In the genomic region with DNA sequence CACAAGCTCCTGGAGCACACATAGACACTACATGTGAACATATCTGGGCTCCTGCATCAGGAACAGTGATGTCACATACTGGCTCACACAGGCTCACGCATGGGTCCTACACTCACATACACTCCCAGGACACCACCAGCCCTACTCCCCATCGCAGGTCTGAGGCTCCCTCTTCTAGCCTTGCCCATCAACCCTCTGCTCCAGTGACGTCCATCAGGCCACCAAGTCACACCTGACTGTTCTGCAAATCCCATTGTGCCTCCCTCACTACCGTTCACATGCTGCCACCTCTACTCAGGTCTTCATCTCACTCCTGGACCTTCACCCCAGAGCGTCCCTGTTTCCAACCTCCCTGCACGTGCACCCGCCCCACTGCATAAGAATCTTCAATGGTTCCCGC, we compare ENCODE assay signal across 22 cellular contexts. TPM values are rescaled to one million over a fixed set of nuclear protein-coding genes. Genes with fewer than 3 reads are reported as not detected.
"Had no signal": no experiment of that assay in that cellular context is flagged by ENCODE, and none has a peak within 500 bp of the region (broad histone marks: within the 10 kb centered on the region; RNA-seq: fewer than 3 reads in every experiment).

No MANE protein-coding gene starts in this region.

- H3K27ac Mint-ChIP-seq: mesothelial cell of epicardium; nephron; stimulated activated memory B cell treated with anti-CD40 and anti-IgM and Interleukin-4, amounts not matched to agents 10 μg/mL and 1 μg/mL and 100 μg/mL, for 72 hours; stimulated activated naive CD8-positive, alpha-beta T cell treated with anti-CD3 and anti-CD28 coated beads, Interleukin-15, Interleukin-2, amounts not matched to agents 100 ng/mL and 50 ng/mL, for 24 hours had no signal

- H3K27me3 Mint-ChIP-seq: stimulated activated memory B cell treated with anti-CD40 and anti-IgM and Interleukin-4, amounts not matched to agents 10 μg/mL and 1 μg/mL and 100 μg/mL, for 72 hours; stimulated activated naive CD8-positive, alpha-beta T cell treated with anti-CD3 and anti-CD28 coated beads, Interleukin-15, Interleukin-2, amounts not matched to agents 100 ng/mL and 50 ng/mL, for 24 hours had no signal

- H3K9me3 Mint-ChIP-seq: mesothelial cell of epicardium; nephron; stimulated activated memory B cell treated with anti-CD40 and anti-IgM and Interleukin-4, amounts not matched to agents 10 μg/mL and 1 μg/mL and 100 μg/mL, for 72 hours; stimulated activated naive CD8-positive, alpha-beta T cell treated with anti-CD3 and anti-CD28 coated beads, Interleukin-15, Interleukin-2, amounts not matched to agents 100 ng/mL and 50 ng/mL, for 24 hours had no signal

- H3K27me3 ChIP-seq: colonic mucosa, foreskin keratinocyte, hepatocyte, neutrophil, spleen, tibial nerve had no signal

- H3K27ac ChIP-seq: colonic mucosa, foreskin keratinocyte, hepatocyte, neutrophil, psoas muscle, spleen, tibial nerve had no signal

- H3K4me3 ChIP-seq: colonic mucosa, hepatocyte, psoas muscle, spleen, tibial nerve had no signal

- DNase-seq: colonic mucosa; dermis blood vessel endothelial cell; erythroblast; foreskin keratinocyte; mammary epithelial cell; psoas muscle; retina; spleen; stimulated activated CD4-positive, alpha-beta T cell treated with anti-CD3 and anti-CD28 coated beads, Interleukin-15, amount 100 ng/mL, for 24 hours; stimulated activated CD4-positive, alpha-beta T cell treated with anti-CD3 and anti-CD28 coated beads, Interleukin-1b, Interleukin-23, amount 100 ng/mL, for 48 hours; stimulated activated CD4-positive, alpha-beta T cell treated with anti-CD3 and anti-CD28 coated beads, Interleukin-4, amount 100 ng/mL, for 24 hours had no signal

- H3K4me3 Mint-ChIP-seq: mesothelial cell of epicardium; nephron; stimulated activated memory B cell treated with anti-CD40 and anti-IgM and Interleukin-4, amounts not matched to agents 10 μg/mL and 1 μg/mL and 100 μg/mL, for 72 hours; stimulated activated naive CD8-positive, alpha-beta T cell treated with anti-CD3 and anti-CD28 coated beads, Interleukin-15, Interleukin-2, amounts not matched to agents 100 ng/mL and 50 ng/mL, for 24 hours had no signal

- H3K4me1 Mint-ChIP-seq: nephron; stimulated activated memory B cell treated with anti-CD40 and anti-IgM and Interleukin-4, amounts not matched to agents 10 μg/mL and 1 μg/mL and 100 μg/mL, for 72 hours had no signal

- ATAC-seq: foreskin keratinocyte; left lobe of liver; psoas muscle; sciatic nerve; stimulated activated memory B cell treated with anti-CD40 and anti-IgM and Interleukin-4, amounts not matched to agents 10 μg/mL and 1 μg/mL and 100 μg/mL, for 72 hours had no signal

- H3K4me1 ChIP-seq: colonic mucosa, foreskin keratinocyte, psoas muscle, tibial nerve had no signal

- H3K36me3 ChIP-seq: colonic mucosa had no signal

- H3K9me3 ChIP-seq: colonic mucosa, neutrophil, psoas muscle, spleen, tibial nerve had no signal

RNA-seq across cellular contexts. Expression of a gene that starts 18.1 kb away (rescaled TPM):
- total RNA-seq: endothelial cell of umbilical vein, hepatocyte, myocyte, psoas muscle had no signal
